ENCODE assay signal across 8 cellular contexts in the genomic region with DNA sequence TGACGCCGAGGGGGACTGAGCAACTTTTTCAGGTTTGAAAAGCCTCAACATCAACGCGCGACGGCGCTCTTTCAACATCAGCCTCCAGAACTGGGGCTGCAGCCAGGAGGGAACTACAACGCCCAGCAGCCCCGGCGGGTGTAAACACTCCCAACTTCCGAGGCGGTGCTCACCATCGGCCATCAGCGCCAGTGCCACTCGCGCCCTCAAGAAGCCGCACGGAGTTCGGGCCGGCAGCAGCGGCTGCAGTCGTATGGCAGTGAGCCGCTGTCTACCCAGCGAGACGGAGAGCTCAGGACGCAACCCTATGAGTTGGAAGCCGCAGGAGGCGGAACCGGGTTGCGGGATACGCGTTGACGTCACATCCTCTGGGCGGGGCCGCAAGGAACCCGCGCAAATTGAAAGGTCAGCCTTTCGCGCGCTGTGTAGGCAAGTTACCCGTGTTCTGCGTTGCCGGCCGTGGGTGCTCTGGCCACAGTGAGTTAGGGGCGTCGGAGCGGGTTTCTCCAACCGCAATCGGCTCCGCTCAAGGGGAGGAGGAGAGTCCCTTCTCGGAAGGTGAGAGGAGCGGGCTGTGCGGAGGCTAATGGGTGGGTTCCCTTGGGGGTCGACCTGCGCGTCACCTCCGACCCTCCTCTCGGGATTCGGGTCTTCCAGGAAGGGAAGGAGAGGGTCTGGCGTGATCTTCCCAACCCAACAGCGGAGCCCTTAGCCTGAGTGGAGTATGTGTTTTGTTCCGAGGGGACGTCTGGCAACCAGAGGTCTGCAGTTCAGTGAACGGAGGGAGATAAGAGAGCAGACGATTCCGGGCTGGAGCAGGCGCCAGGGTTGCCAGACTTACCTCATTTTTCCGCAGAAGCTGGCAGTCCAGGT. TPM values are rescaled to one million over a fixed set of nuclear protein-coding genes. Genes with fewer than 3 reads are reported as not detected.
DNase-seq lines count a peak whose midpoint lies in the region; ATAC-seq, FAIRE-seq and TF ChIP-seq lines count a peak whose summit lies in the region.

A gene (plus strand): TSS at position 409 of the 873 bp plus-strand sequence. CDS start 2,222 bp downstream, outside the sequence.

- H3K36me3 ChIP-seq in HUES6 (ENCODE audit: control insufficient read depth, insufficient read depth, low read length): peaks cover 29% of the 10 kb centered on the region
- peaks cover 33% of the 10 kb centered on the region for H3K36me3 ChIP-seq in OCI-LY1 (ENCODE audit: insufficient read depth, low read length)
- peaks cover 0 to 2% of the 10 kb centered on the region in 2 experiments for H3K36me3 ChIP-seq in endothelial cell of umbilical vein (ENCODE audit: control insufficient read depth in 2 of 2, extremely low read depth in 1 of 2, insufficient read depth in 2 of 2, low read length in 2 of 2)

- intact Hi-C loops in endothelial cell of umbilical vein (cut with micrococcal nuclease): loop anchor here (1.0 to 5.0 kb wide), 5 partner anchors 150 to 331 kb away; a partner anchor contains a TSS

- peaks cover 17% of the 10 kb centered on the region for H3K4me1 ChIP-seq in HUES6 (ENCODE audit: control insufficient read depth, insufficient read depth, low read length)
- H3K4me1 ChIP-seq in OCI-LY1 (ENCODE audit: insufficient read depth, low read length, severe bottlenecking): peaks cover 28% of the 10 kb centered on the region
- H3K4me1 ChIP-seq in endothelial cell of umbilical vein (ENCODE audit: control insufficient read depth, extremely low read depth, insufficient read depth, low read length): peaks cover 12% of the 10 kb centered on the region

- H3K4me2 ChIP-seq in OCI-LY1 (ENCODE audit: low read length): peak within 1 kb of the TSS; percentile 97
- H3K4me2 ChIP-seq in endothelial cell of umbilical vein (ENCODE audit: insufficient read depth, low read length): peak within 1 kb of the TSS; percentile 85

- H3K79me2 ChIP-seq in OCI-LY1 (ENCODE audit: insufficient read depth, low read length) (peaks cover 11% of the 10 kb centered on the region; the same call in 1 of the 2 replicates), endothelial cell of umbilical vein (ENCODE audit: control insufficient read depth, insufficient read depth, low read length) (peaks cover 11% of the 10 kb centered on the region)

- FAIRE-seq in endothelial cell of umbilical vein (lab: Jason Lieb, UNC): peak; percentile 94

- BruUV-seq in endothelial cell of umbilical vein (replicated peaks; lab: Mats Ljungman, UMichigan): TSS peak; percentile 78

- H3K9me3 ChIP-seq in HUES6 (ENCODE audit: control insufficient read depth, insufficient read depth, low read depth, low read length) (no peaks in the 10 kb centered on the region), OCI-LY1 (ENCODE audit: low read length) (no peaks in the 10 kb centered on the region), endothelial cell of umbilical vein (replicated peaks; ENCODE audit: control insufficient read depth, insufficient read depth, low read length) (no peaks in the 10 kb centered on the region)

- dilution Hi-C loops in endothelial cell of umbilical vein (cut with MboI; ENCODE audit: extremely low pct_ligation_motif_present, low sequenced_read_pairs): no loop called here

- peak within 1 kb of the TSS; percentile 97 for H3K27ac ChIP-seq in HUES6 (ENCODE audit: low read depth, low read length)
- H3K27ac ChIP-seq in OCI-LY1 (ENCODE audit: low read depth, low read length, poor library complexity, severe bottlenecking): peak within 1 kb of the TSS; percentile 98
- H3K27ac ChIP-seq in endothelial cell of umbilical vein (ENCODE audit: insufficient read depth, low read depth, low read length): peak within 1 kb of the TSS; percentile 85

- H3K4me3 ChIP-seq in HUES6 (ENCODE audit: low read depth, low read length) (peak within 1 kb of the TSS; percentile 99), OCI-LY1 (ENCODE audit: low read depth, low read length, poor library complexity, severe bottlenecking) (peak within 1 kb of the TSS; percentile 99), endothelial cell of umbilical vein (replicated peaks in 1 of 3; ENCODE audit: insufficient read depth in 1 of 3, low read depth in 1 of 3, low read length in 3 of 3) (peak within 1 kb of the TSS; percentile 33 to 69 (median 61))

- H2AFZ ChIP-seq in OCI-LY1 (ENCODE audit: low read length) (peak within 1 kb of the TSS; percentile 90), endothelial cell of umbilical vein (ENCODE audit: low read depth, low read length) (peak within 1 kb of the TSS; percentile 91)

- H3K9me1 ChIP-seq in endothelial cell of umbilical vein (replicated peaks; ENCODE audit: control insufficient read depth, extremely low read depth, insufficient read depth, low read length): no peaks in the 10 kb centered on the region

- CTCF ChIA-PET in endothelial cell of umbilical vein (lab: Charles Lee): interaction anchor here (0.9 to 1.9 kb wide), 5 partner anchors 151 to 329 kb away, joined by 3 to 11 read pairs (median 4); a partner anchor contains a TSS

- H3K9ac ChIP-seq in HUES6 (ENCODE audit: low read length) (peak within 1 kb of the TSS; percentile 94), OCI-LY1 (ENCODE audit: low read length) (peak within 1 kb of the TSS; percentile 97), endothelial cell of umbilical vein (replicated peaks; ENCODE audit: extremely low read depth, insufficient read depth, low read length) (peak within 1 kb of the TSS; percentile 79)

- peak; percentile 97 for ATAC-seq in GM21423 (IDR thresholded peaks at IDR 0.05; ENCODE audit: unreplicated experiment)

- POLR2A ChIA-PET in endothelial cell of umbilical vein (lab: Charles Lee): no interaction called here

- TF ChIP-seq POLR2A in endothelial cell of umbilical vein (IDR thresholded peaks at IDR 0.05; ENCODE audit: low read depth, low read length): peak; percentile 58

- peak; percentile 97 for DNase-seq in DMS 273 (lab: John Stamatoyannopoulos, UW; ENCODE audit: unreplicated experiment)
- DNase-seq in activated CD8-positive, alpha-beta memory T cell treated with anti-CD3 and anti-CD28 coated beads, Interleukin-2, amount 50 U/mL, for 4 hours: peak; percentile 87
- DNase-seq in endothelial cell of umbilical vein (ENCODE audit: low read depth, low spot score): peak; percentile 94
- DNase-seq in middle frontal gyrus (ENCODE audit: extremely low spot score, low spot score): peak; percentile 87
- DNase-seq in stimulated activated CD8-positive, alpha-beta memory T cell treated with anti-CD3 and anti-CD28 coated beads, Interleukin-2, amount 100 ng/mL, for 48 hours (ENCODE audit: low read depth in 2 of 2): peak; percentile 82 to 85

- no peaks in the 10 kb centered on the region for H3K27me3 ChIP-seq in HUES6 (ENCODE audit: control insufficient read depth, insufficient read depth, low read length)
- H3K27me3 ChIP-seq in OCI-LY1 (ENCODE audit: insufficient read depth, low read length): no peaks in the 10 kb centered on the region
- H3K27me3 ChIP-seq in endothelial cell of umbilical vein (ENCODE audit: control insufficient read depth in 2 of 2, insufficient read depth in 2 of 2, low read length in 2 of 2): peaks cover 3 to 7% of the 10 kb centered on the region in 2 experiments

- H4K20me1 ChIP-seq in OCI-LY1 (ENCODE audit: insufficient read depth, low read length) (no peaks in the 10 kb centered on the region), endothelial cell of umbilical vein (replicated peaks; ENCODE audit: control insufficient read depth, extremely low read depth, insufficient read depth, low read length) (no peaks in the 10 kb centered on the region)

- H3F3A ChIP-seq in OCI-LY1 (ENCODE audit: insufficient read depth, low read length): no peaks in the 10 kb centered on the region

- TF ChIP-seq CTCF in OCI-LY1 (IDR thresholded peaks at IDR 0.05; ENCODE audit: low read length) (peak; percentile 66), endothelial cell of umbilical vein (IDR thresholded peaks at IDR 0.05; ENCODE audit: extremely low read depth in 1 of 2, insufficient read depth in 1 of 2, low read depth in 1 of 2, low read length in 2 of 2) (peak; percentile 32 to 37)

- no peaks in the 10 kb centered on the region for H3K9me2 ChIP-seq in OCI-LY1 (ENCODE audit: low read depth, low read length)

TF ChIP-seq in endothelial cell of umbilical vein, 7 proteins besides CTCF, POLR2A, EP300 and RAD21:
- TF ChIP-seq EZH2 (IDR thresholded peaks at IDR 0.05; ENCODE audit: borderline replicate concordance, low read depth, low read length, severe bottlenecking) (no peak), GATA2 (IDR thresholded peaks at IDR 0.05; ENCODE audit: insufficient read depth, insufficient read length, low read depth, low read length) (no peak), FOS (IDR thresholded peaks at IDR 0.05; ENCODE audit: borderline replicate concordance, insufficient read depth, low read length) (no peak), JUN (IDR thresholded peaks at IDR 0.05; ENCODE audit: borderline replicate concordance, insufficient read depth, insufficient read length, low read depth) (no peak), MYC (IDR thresholded peaks at IDR 0.05; ENCODE audit: low read depth, low read length) (no peak), POLR2AphosphoS5 (IDR thresholded peaks at IDR 0.05; ENCODE audit: insufficient read depth, low read depth, low read length) (peak; percentile 71)
- TF ChIP-seq, protein P1, sequence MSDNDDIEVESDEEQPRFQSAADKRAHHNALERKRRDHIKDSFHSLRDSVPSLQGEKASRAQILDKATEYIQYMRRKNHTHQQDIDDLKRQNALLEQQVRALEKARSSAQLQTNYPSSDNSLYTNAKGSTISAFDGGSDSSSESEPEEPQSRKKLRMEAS (IDR thresholded peaks at IDR 0.05; ENCODE audit: insufficient read depth, insufficient read length): peak; percentile 37

RNA-seq across cellular contexts. Expression of the gene that starts here (rescaled TPM):
- total RNA-seq in endothelial cell of umbilical vein: 19.8 and 23.5 TPM in 2 replicates
- 2.2 and 4.1 TPM in 2 replicates for polyA plus RNA-seq in endothelial cell of umbilical vein
- polyA plus RNA-seq in endothelial cell of umbilical vein (2011; cell fraction: cytosol; rRNA removed): 5.2 and 6.7 TPM in 2 replicates
- 7.5 and 13.2 TPM in 2 replicates for polyA plus RNA-seq in endothelial cell of umbilical vein (2011; cell fraction: nucleus; rRNA removed)
- 5.1 and 9.5 TPM in 2 replicates for polyA plus RNA-seq in endothelial cell of umbilical vein (2012)
- polyA minus RNA-seq in endothelial cell of umbilical vein: 9.5 and 13.6 TPM in 2 replicates
- 43.7 TPM for polyA minus RNA-seq in endothelial cell of umbilical vein (2011; cell fraction: cytosol; rRNA and poly(A)+ RNA removed)
- polyA minus RNA-seq in endothelial cell of umbilical vein (2011; cell fraction: nucleus; rRNA and poly(A)+ RNA removed): 10.5 and 10.9 TPM in 2 replicates

Comparison
In these comparisons a context has a peak if more than half of its experiments do, and no peak if none do; other contexts are left out.
1. Peak in every context shown above with its lines: DNase-seq, ATAC-seq, H3K4me3 ChIP-seq and H3K27ac ChIP-seq.